ENCODE assay signal across 11 cellular contexts in the genomic region with DNA sequence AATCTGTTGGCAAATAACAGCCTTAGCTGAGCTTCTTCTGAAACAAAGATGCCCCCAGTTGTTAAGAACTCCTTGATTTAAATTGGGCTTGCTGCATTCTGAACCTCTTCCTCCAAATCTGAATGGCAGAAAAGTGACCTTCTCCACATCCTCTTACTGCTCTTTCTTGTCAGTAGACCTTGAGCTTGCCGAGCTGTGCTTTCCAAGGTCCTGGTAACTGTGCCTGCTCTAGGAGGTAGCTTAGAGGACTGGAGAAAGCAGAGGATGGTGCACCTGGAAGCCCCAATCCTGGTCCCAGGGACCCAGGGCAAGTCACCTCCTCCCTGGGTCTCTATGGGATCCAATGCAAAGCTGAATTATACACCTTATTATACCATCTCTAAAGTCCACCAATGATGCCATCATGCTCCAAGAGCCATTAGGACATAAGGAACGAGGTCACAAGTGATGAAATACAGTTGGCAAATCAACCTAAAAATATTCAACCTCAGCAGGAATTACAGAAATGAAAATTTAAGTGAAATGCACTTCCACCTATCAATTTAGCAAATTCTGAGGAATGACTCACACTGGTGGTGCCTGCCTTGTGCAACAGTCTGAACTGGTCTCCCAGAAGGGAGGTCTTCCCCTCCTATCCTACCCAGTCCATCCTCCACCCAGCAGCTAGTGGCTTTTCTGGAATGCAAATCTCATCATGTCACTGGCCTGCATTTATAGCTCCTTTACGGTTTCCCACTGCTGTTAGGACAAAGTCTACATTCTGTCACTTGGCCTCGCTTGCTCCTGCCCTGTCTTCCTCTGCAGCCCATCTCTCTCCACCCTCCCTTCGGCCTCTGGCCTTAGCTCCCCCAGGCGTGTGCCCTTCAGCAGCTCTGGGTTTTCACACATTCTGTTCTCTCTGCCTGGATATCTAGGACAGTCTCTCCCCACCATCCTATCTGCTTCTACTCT. TPM values are rescaled to one million over a fixed set of nuclear protein-coding genes. Genes with fewer than 3 reads are reported as not detected.
A peak's percentile ranks its signal among the peaks of the same experiment; 100 is the strongest.
DNase-seq lines count a peak whose midpoint lies in the region; ATAC-seq and TF ChIP-seq lines count a peak whose summit lies in the region.
"Had no signal": no experiment of that assay in that cellular context is flagged by ENCODE, and none has a peak within 500 bp of the region (broad histone marks: within the 10 kb centered on the region; RNA-seq: fewer than 3 reads in every experiment).

No MANE protein-coding gene starts in this region.

- 53% methylated on average over 6 of the region's 6 CpGs for WGBS in SK-N-SH (ENCODE audit: low lambda C conversion rate)
- 73 to 81% methylated on average over 3 to 5 of the region's 6 CpGs for WGBS in gastroesophageal sphincter (ENCODE audit: low coverage in 1 of 2), 2 donors

- H3K4me3 ChIP-seq in SK-N-SH (ENCODE audit: low read depth in 2 of 2, low read length in 1 of 2) (no peak overlapping the region), gastroesophageal sphincter (no peak overlapping the region)
- H3K4me3 ChIP-seq: thyroid gland had no signal

- no peak for TF ChIP-seq POLR2A in gastroesophageal sphincter (IDR thresholded peaks at IDR 0.05)

- H3K4me1 ChIP-seq in SK-N-SH (ENCODE audit: control insufficient read depth in 1 of 2, insufficient read depth in 2 of 2, low read depth in 1 of 2, low read length in 1 of 2) (peaks cover 49 to 74% of the 10 kb centered on the region in 2 experiments), gastroesophageal sphincter (peaks cover 0 to 61% (median 3%) of the 10 kb centered on the region in 3 donors)

- H3K9ac ChIP-seq in SK-N-SH: peak overlapping the region; percentile 14; the same call in 1 of the 2 replicates

- H3K79me2 ChIP-seq in SK-N-SH (ENCODE audit: insufficient read depth): peaks cover 86% of the 10 kb centered on the region

- peaks cover 45% of the 10 kb centered on the region for H3F3A ChIP-seq in SK-N-SH (replicated peaks; ENCODE audit: insufficient read depth)

- POLR2A ChIA-PET in SK-N-SH (lab: Yijun Ruan, JAX): interaction anchor here (1.7 kb wide), 1 partner anchor 99 kb away, joined by 3 read pairs; no protein-coding TSS in a partner anchor

- no peaks in the 10 kb centered on the region; the same call in 1 of the 2 replicates for H4K20me1 ChIP-seq in SK-N-SH (ENCODE audit: insufficient read depth)

- peak; percentile 57 to 80 for TF ChIP-seq EP300 in SK-N-SH (IDR thresholded peaks at IDR 0.05; ENCODE audit: borderline replicate concordance in 1 of 2, low read depth in 1 of 2, low read length in 1 of 2)
- no peak for TF ChIP-seq EP300 in gastroesophageal sphincter (IDR thresholded peaks at IDR 0.05)

- H3K27ac ChIP-seq in SK-N-SH (ENCODE audit: low read depth in 2 of 2, low read length in 1 of 2) (peak overlapping the region; percentile 56 to 79), gastroesophageal sphincter (no peak overlapping the region)
- H3K27ac ChIP-seq: thyroid gland had no signal

- H3K9me3 ChIP-seq in SK-N-SH (no peaks in the 10 kb centered on the region), gastroesophageal sphincter (no peaks in the 10 kb centered on the region)
- H3K9me3 ChIP-seq: thyroid gland had no signal

- TF ChIP-seq CTCF in SK-N-SH (IDR thresholded peaks at IDR 0.05): no peak
- no peak for TF ChIP-seq CTCF in gastroesophageal sphincter (IDR thresholded peaks at IDR 0.05)

- CTCF ChIA-PET in SK-N-SH (lab: Yijun Ruan, JAX): interaction anchor here (0.7 to 3.6 kb wide), 3 partner anchors 9 to 44 kb away, joined by 3 to 20 read pairs (median 7); no protein-coding TSS in a partner anchor

- ATAC-seq in gastroesophageal sphincter (peak; percentile 89), GM21529 (IDR thresholded peaks at IDR 0.05; ENCODE audit: unreplicated experiment) (no peak)

- H3K36me3 ChIP-seq in SK-N-SH (replicated peaks in 1 of 2; ENCODE audit: control insufficient read depth in 1 of 2, insufficient read depth in 2 of 2, low read length in 1 of 2): no peaks in the 10 kb centered on the region
- H3K36me3 ChIP-seq in gastroesophageal sphincter: no peaks in the 10 kb centered on the region
- H3K36me3 ChIP-seq: thyroid gland had no signal

- H3K27me3 ChIP-seq in SK-N-SH (ENCODE audit: insufficient read depth): no peaks in the 10 kb centered on the region
- no peaks in the 10 kb centered on the region for H3K27me3 ChIP-seq in gastroesophageal sphincter
- H3K27me3 ChIP-seq: thyroid gland had no signal

- TF ChIP-seq RAD21 in SK-N-SH (IDR thresholded peaks at IDR 0.05; ENCODE audit: low read length): no peak

- H3K9me2 ChIP-seq in SK-N-SH: no peaks in the 10 kb centered on the region; the same call in 1 of the 2 replicates

- H3K4me2 ChIP-seq in SK-N-SH: peak overlapping the region; percentile 65

- DNase-seq in GM03348 (ENCODE audit: low spot score): peak; percentile 93
- no peak for DNase-seq in SK-N-SH
- DNase-seq in renal cortical epithelial cell (ENCODE audit: low read depth): peak; percentile 90
- DNase-seq in activated naive CD4-positive, alpha-beta T cell treated with Interleukin-2 at 50 U/mL for 16 hours: no peak
- no peak for DNase-seq in Ammon's horn (ENCODE audit: low spot score)
- DNase-seq in activated naive CD4-positive, alpha-beta T cell treated with anti-CD3 and anti-CD28 coated beads, Interleukin-2, amount 50 U/mL, for 16 hours: no peak
- DNase-seq: activated T-cell treated with anti-CD3 and anti-CD28 coated beads, Interleukin-2, amount 50 U/mL, for 72 hours; naive B cell; thyroid gland had no signal

- no peak overlapping the region for H2AFZ ChIP-seq in SK-N-SH (ENCODE audit: low read depth)

TF ChIP-seq in SK-N-SH, 30 proteins besides CTCF, POLR2A, EP300 and RAD21 (continues in another document):
- TF ChIP-seq MXI1 (IDR thresholded peaks at IDR 0.05; ENCODE audit: low read depth, low read length) (no peak), NRF1 (IDR thresholded peaks at IDR 0.05; ENCODE audit: low read depth, low read length) (no peak), CHD2 (IDR thresholded peaks at IDR 0.05; ENCODE audit: low read length, partially characterized antibody) (no peak), RXRA (IDR thresholded peaks at IDR 0.05; ENCODE audit: borderline replicate concordance, low read depth) (peak; percentile 76; the same call in 1 of the 2 replicates), JUND (IDR thresholded peaks at IDR 0.05) (peak; percentile 86), FOXJ3 (CRISPR knock-in tag; IDR thresholded peaks at IDR 0.05) (no peak), GABPA (IDR thresholded peaks at IDR 0.05; ENCODE audit: low read depth) (no peak), NFIC (IDR thresholded peaks at IDR 0.05; ENCODE audit: borderline replicate concordance) (peak; percentile 62), TEAD4 (IDR thresholded peaks at IDR 0.05; ENCODE audit: borderline replicate concordance, insufficient read depth) (peak; percentile 79), SMC3 (IDR thresholded peaks at IDR 0.05; ENCODE audit: low read depth, low read length) (no peak), FOXM1 (IDR thresholded peaks at IDR 0.05; ENCODE audit: low read depth) (no peak), GATA2 (CRISPR knock-in tag; IDR thresholded peaks at IDR 0.05) (no peak), EZH2phosphoT487 (IDR thresholded peaks at IDR 0.05; ENCODE audit: borderline replicate concordance, low read depth) (no peak), RFX5 (IDR thresholded peaks at IDR 0.05; ENCODE audit: low read length) (no peak), TAF1 (IDR thresholded peaks at IDR 0.05; ENCODE audit: borderline replicate concordance, low read depth, low read length) (no peak), FOSL2 (IDR thresholded peaks at IDR 0.05; ENCODE audit: borderline replicate concordance, low read depth) (peak; percentile 77)
- TF ChIP-seq, protein P1, sequence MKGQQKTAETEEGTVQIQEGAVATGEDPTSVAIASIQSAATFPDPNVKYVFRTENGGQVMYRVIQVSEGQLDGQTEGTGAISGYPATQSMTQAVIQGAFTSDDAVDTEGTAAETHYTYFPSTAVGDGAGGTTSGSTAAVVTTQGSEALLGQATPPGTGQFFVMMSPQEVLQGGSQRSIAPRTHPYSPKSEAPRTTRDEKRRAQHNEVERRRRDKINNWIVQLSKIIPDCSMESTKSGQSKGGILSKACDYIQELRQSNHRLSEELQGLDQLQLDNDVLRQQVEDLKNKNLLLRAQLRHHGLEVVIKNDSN (IDR thresholded peaks at IDR 0.05; ENCODE audit: borderline replicate concordance, low read depth): no peak
- TF ChIP-seq, protein P2, sequence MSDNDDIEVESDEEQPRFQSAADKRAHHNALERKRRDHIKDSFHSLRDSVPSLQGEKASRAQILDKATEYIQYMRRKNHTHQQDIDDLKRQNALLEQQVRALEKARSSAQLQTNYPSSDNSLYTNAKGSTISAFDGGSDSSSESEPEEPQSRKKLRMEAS (IDR thresholded peaks at IDR 0.05; ENCODE audit: low read depth): peak; percentile 58; the same call in 1 of the 2 replicates
- TF ChIP-seq, protein P3, sequence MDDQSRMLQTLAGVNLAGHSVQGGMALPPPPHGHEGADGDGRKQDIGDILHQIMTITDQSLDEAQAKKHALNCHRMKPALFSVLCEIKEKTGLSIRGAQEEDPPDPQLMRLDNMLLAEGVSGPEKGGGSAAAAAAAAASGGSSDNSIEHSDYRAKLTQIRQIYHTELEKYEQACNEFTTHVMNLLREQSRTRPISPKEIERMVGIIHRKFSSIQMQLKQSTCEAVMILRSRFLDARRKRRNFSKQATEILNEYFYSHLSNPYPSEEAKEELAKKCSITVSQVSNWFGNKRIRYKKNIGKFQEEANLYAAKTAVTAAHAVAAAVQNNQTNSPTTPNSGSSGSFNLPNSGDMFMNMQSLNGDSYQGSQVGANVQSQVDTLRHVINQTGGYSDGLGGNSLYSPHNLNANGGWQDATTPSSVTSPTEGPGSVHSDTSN (IDR thresholded peaks at IDR 0.05): peak; percentile 75; the same call in 1 of the 2 replicates

RNA-seq across cellular contexts. Expression of gene TOM1L2, which starts 36.6 kb away (rescaled TPM):
- 85.4 and 91.7 TPM in 2 replicates for polyA plus RNA-seq in SK-N-SH (2012; rRNA removed)
- polyA plus RNA-seq in SK-N-SH (2012; cell fraction: cytosol; rRNA removed): 44.8 and 62.7 TPM in 2 replicates
- 250 and 259 TPM in 2 replicates for polyA plus RNA-seq in SK-N-SH (2012; cell fraction: nucleus; rRNA removed)
- total RNA-seq in gastroesophageal sphincter (10 to 100 TPM; 49.6 to 88.9 (median 74.8) TPM), renal cortical epithelial cell (15.3 and 58.5 TPM in 2 replicates)

RNA-seq across cellular contexts. Expression of gene DRC3, which starts 37.1 kb away (rescaled TPM):
- 3.6 and 5.5 TPM in 2 replicates for polyA plus RNA-seq in SK-N-SH (2012; rRNA removed)
- 1.9 and 2.3 TPM in 2 replicates for polyA plus RNA-seq in SK-N-SH (2012; cell fraction: cytosol; rRNA removed)
- 19.0 and 26.4 TPM in 2 replicates for polyA plus RNA-seq in SK-N-SH (2012; cell fraction: nucleus; rRNA removed)
- total RNA-seq in gastroesophageal sphincter (1 to 10 TPM; 1.1 to 3.5 (median 1.7) TPM), renal cortical epithelial cell (2.6 and 6.1 TPM in 2 replicates)

Comparison
In these comparisons a context has a peak if more than half of its experiments do, and no peak if none do; other contexts are left out.
1. DNase-seq: peak in GM03348 (single experiment) and renal cortical epithelial cell (single experiment); none in SK-N-SH (single experiment), activated naive CD4-positive, alpha-beta T cell treated with Interleukin-2 at 50 U/mL for 16 hours (single experiment), Ammon's horn (single experiment) and activated naive CD4-positive, alpha-beta T cell treated with anti-CD3 and anti-CD28 coated beads, Interleukin-2, amount 50 U/mL, for 16 hours (single experiment).
2. H3K27ac ChIP-seq: peak in SK-N-SH (2 of 2); none in gastroesophageal sphincter (0 of 4).